Comparison of ENCODE assay signal across 36 cellular contexts in the genomic region with DNA sequence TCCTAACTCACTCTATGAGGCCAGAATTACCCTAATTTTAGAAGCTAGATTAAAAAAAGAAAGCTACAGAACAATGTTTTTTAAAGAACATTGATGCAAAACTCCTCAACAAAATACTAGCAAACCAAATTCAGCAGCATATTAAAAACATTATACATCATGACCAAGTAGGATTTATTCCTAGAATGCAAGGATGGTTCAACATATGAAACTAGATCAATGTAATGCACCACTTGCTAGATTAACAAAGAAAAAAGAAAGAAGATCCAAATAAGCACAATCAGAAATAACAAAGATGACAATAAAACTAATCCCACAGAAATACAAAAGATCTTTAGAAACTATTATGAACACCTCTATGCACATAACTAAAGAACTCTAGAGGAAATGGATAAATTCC.
"Had no signal": no experiment of that assay in that cellular context is flagged by ENCODE, and none has a peak within 500 bp of the region (broad histone marks: within the 10 kb centered on the region; RNA-seq: fewer than 3 reads in every experiment).

No MANE protein-coding gene starts in this region.

- DNase-seq: Karpas-422, Kasumi-1, MG63, MM.1S, MV-4-11, NCI-H1048, NCI-H1092, NCI-H1092 treated with DMSO at 0.1 percent for 48 hours, NCI-H1105, NCI-H1105 treated with DMSO at 0.1 percent for 48 hours, NCI-H1417, NCI-H1417 treated with DMSO at 0.1 percent for 48 hours, NCI-H1436, NCI-H1436 treated with DMSO at 0.1 percent for 48 hours, NCI-H146, NCI-H1694, NCI-H1694 treated with DMSO at 0.1 percent for 48 hours, NCI-H187, NCI-H187 treated with DMSO at 0.1 percent for 48 hours, NCI-H1930, NCI-H2029, NCI-H2029 treated with DMSO at 0.1 percent for 48 hours, NCI-H2081, NCI-H2081 treated with DMSO at 0.1 percent for 48 hours, NCI-H2107, NCI-H2171, NCI-H2171 treated with DMSO at 0.1 percent for 48 hours, NCI-H2227 treated with DMSO at 0.1 percent for 48 hours, NCI-H226, NCI-H345, NCI-H446, NCI-H446 treated with DMSO at 0.1 percent for 48 hours, NCI-H510A, NCI-H510A treated with DMSO at 0.1 percent for 48 hours, NCI-H524, NCI-H524 treated with DMSO at 0.1 percent for 48 hours had no signal

- H3K4me3 ChIP-seq: MG63 had no signal

- H3K36me3 ChIP-seq: MG63 had no signal
